ENCODE assay signal across 10 cellular contexts in genomic region chr11:61026121-61027031, GRCh38. TPM values are rescaled to one million over a fixed set of nuclear protein-coding genes. Genes with fewer than 3 reads are reported as not detected.
DNase-seq lines count a peak whose midpoint lies in the region; ATAC-seq, FAIRE-seq and TF ChIP-seq lines count a peak whose summit lies in the region.
"Had no signal": no experiment of that assay in that cellular context is flagged by ENCODE, and none has a peak within 500 bp of the region (broad histone marks: within the 10 kb centered on the region; RNA-seq: fewer than 3 reads in every experiment).

No MANE protein-coding gene starts in this region.

- H3K4me1 ChIP-seq in OCI-LY3 (ENCODE audit: low read length): peaks cover 29% of the 10 kb centered on the region
- H3K4me1 ChIP-seq: SJSA1 had no signal

- H3K36me3 ChIP-seq in OCI-LY3 (replicated peaks; ENCODE audit: low read depth, low read length): no peaks in the 10 kb centered on the region
- H3K36me3 ChIP-seq: SJSA1 had no signal

- H3K9ac ChIP-seq in OCI-LY3 (ENCODE audit: low read length): no peak overlapping the region

- POLR2A ChIA-PET in naive thymus-derived CD8-positive, alpha-beta T cell (lab: Charles Lee): interaction anchor here (0.6 to 4.2 kb wide), 29 partner anchors 8 to 114 kb away, joined by 3 to 122 read pairs (median 4); partner anchors contain the start of genes CD5 and TMEM109

- H3K4me3 Mint-ChIP-seq in naive thymus-derived CD8-positive, alpha-beta T cell: peak overlapping the region; percentile 57 to 98 (median 86)

- no peak overlapping the region for H3K27ac ChIP-seq in OCI-LY3 (ENCODE audit: low read length)
- H3K27ac ChIP-seq: SJSA1 had no signal

- H3K27ac Mint-ChIP-seq in naive thymus-derived CD8-positive, alpha-beta T cell: peak overlapping the region; percentile 83 to 99 (median 98)

- peaks cover 28% of the 10 kb centered on the region for H3K27me3 ChIP-seq in OCI-LY3 (ENCODE audit: low read depth, low read length)

- no peak overlapping the region for H3K4me3 ChIP-seq in OCI-LY3 (ENCODE audit: low read length)
- H3K4me3 ChIP-seq: SJSA1 had no signal

- H2AFZ ChIP-seq in OCI-LY3 (ENCODE audit: low read depth, low read length): no peak overlapping the region

- no peak for DNase-seq in GM12891 (ENCODE audit: insufficient read length, low spot score)
- peak; percentile 44 for DNase-seq in activated effector memory CD4-positive, alpha-beta T cell treated with Interleukin-2 at 50 U/mL for 16 hours
- DNase-seq in naive thymus-derived CD8-positive, alpha-beta T cell: peak in 9 of 10 donors; percentile 38 to 88 (median 78)
- no peak for DNase-seq in SW480 (ENCODE audit: low spot score)
- DNase-seq in DMS114 treated with DMSO at 0.1 percent for 48 hours (lab: John Stamatoyannopoulos, UW; ENCODE audit: unreplicated experiment): no peak
- no peak for DNase-seq in GM20000 (ENCODE audit: low spot score)
- DNase-seq: mesendoderm had no signal

- FAIRE-seq in GM12891 (lab: Jason Lieb, UNC): peak; percentile 23

- no peaks in the 10 kb centered on the region for H3K9me3 Mint-ChIP-seq in naive thymus-derived CD8-positive, alpha-beta T cell

- H3K27me3 Mint-ChIP-seq in naive thymus-derived CD8-positive, alpha-beta T cell: no peaks in the 10 kb centered on the region

- peak overlapping the region; percentile 4; the same call in 1 of the 2 replicates for H3K4me2 ChIP-seq in OCI-LY3 (ENCODE audit: low read length)

- no peaks in the 10 kb centered on the region for H3K79me2 ChIP-seq in OCI-LY3 (ENCODE audit: low read length)

- peaks cover 50 to 92% (median 89%) of the 10 kb centered on the region in 4 donors for H3K4me1 Mint-ChIP-seq in naive thymus-derived CD8-positive, alpha-beta T cell

- no peaks in the 10 kb centered on the region for H3K9me3 ChIP-seq in OCI-LY3 (ENCODE audit: insufficient read depth, low read length)
- H3K9me3 ChIP-seq: SJSA1 had no signal

- no peak for TF ChIP-seq POLR2A in GM12891 (IDR thresholded peaks at IDR 0.05; ENCODE audit: low read depth, low read length)

- TF ChIP-seq CTCF in OCI-LY3 (IDR thresholded peaks at IDR 0.05; ENCODE audit: low read depth, low read length) (no peak), GM20000 (IDR thresholded peaks at IDR 0.05; ENCODE audit: extremely low read depth, missing control alignments) (no peak)

- no peaks in the 10 kb centered on the region for H3K36me3 Mint-ChIP-seq in naive thymus-derived CD8-positive, alpha-beta T cell

- ATAC-seq in naive thymus-derived CD8-positive, alpha-beta T cell: peak; percentile 30 to 46
- no peak for ATAC-seq in GM19351 (IDR thresholded peaks at IDR 0.05; ENCODE audit: unreplicated experiment)

- H4K20me1 ChIP-seq in OCI-LY3 (ENCODE audit: insufficient read depth, low read length): no peaks in the 10 kb centered on the region

TF ChIP-seq in GM12891, 5 proteins besides CTCF, POLR2A, EP300 and RAD21:
- TF ChIP-seq POLR2AphosphoS5 (IDR thresholded peaks at IDR 0.05; ENCODE audit: low read depth, low read length) (no peak), PAX5 (IDR thresholded peaks at IDR 0.05; ENCODE audit: insufficient read depth, low read length, severe bottlenecking) (no peak), SPI1 (IDR thresholded peaks at IDR 0.05; ENCODE audit: low read depth, low read length) (peak; percentile 56; the same call in 1 of the 2 replicates), POU2F2 (IDR thresholded peaks at IDR 0.05; ENCODE audit: low read depth, low read length) (no peak)
TF ChIP-seq in GM12891: peak in this region for 1.

RNA-seq across cellular contexts. Expression of gene CD6, which starts 54.9 kb away (rescaled TPM):
- polyA plus RNA-seq in GM12891 (2012; ENCODE audit: low read depth, missing spikeins): 5.0 TPM
- 100 to 1,000 TPM; 384 to 405 TPM for total RNA-seq in naive thymus-derived CD8-positive, alpha-beta T cell
- 100 to 1,000 TPM; 150 to 199 (median 153) TPM for polyA plus RNA-seq in naive thymus-derived CD8-positive, alpha-beta T cell

Comparison
In these comparisons a context has a peak if more than half of its experiments do, and no peak if none do; other contexts are left out.
1. DNase-seq: peak in activated effector memory CD4-positive, alpha-beta T cell treated with Interleukin-2 at 50 U/mL for 16 hours (single experiment) and naive thymus-derived CD8-positive, alpha-beta T cell (9 of 10); none in GM12891 (single experiment), SW480 (single experiment), DMS114 treated with DMSO at 0.1 percent for 48 hours (single experiment) and GM20000 (single experiment).